Comparison of ENCODE assay signal across 11 cellular contexts in the genomic region with DNA sequence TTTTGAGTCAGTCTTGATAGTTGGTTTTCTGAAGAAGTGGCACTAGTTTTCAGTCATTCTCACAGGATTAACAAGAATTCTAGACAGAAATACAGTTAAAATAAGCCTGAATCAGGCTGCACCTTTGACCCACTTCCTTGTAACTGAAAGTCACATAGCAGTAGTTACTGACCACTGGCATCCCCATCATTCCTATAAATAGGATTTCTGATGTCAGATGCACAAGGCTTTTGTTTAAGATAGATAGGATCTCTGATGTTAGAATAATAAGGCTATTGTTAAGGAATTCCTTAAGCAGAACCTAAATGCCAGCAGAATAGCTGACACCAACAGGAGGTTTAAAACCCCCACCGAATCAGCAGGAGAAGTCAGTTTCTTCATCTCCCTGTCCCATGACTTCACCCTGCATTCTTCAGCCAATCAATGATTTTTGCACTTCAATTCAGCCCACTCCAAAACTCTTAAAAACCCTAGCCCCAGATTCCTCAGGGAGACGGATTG. TPM values are rescaled to one million over a fixed set of nuclear protein-coding genes. Genes with fewer than 3 reads are reported as not detected.
A peak's percentile ranks its signal among the peaks of the same experiment; 100 is the strongest.
DNase-seq lines count a peak whose midpoint lies in the region; ATAC-seq and TF ChIP-seq lines count a peak whose summit lies in the region.
"Had no signal": no experiment of that assay in that cellular context is flagged by ENCODE, and none has a peak within 500 bp of the region (broad histone marks: within the 10 kb centered on the region; RNA-seq: fewer than 3 reads in every experiment).

No MANE protein-coding gene starts in this region.

- H3K4me3 ChIP-seq in SJCRH30 (no peak overlapping the region), skeletal muscle cell (ENCODE audit: low read depth, low read length) (no peak overlapping the region), colonic mucosa (no peak overlapping the region)
- H3K4me3 ChIP-seq: ovary had no signal

- H3K27ac ChIP-seq in SJCRH30 (peak overlapping the region; percentile 76), colonic mucosa (no peak overlapping the region)
- H3K27ac ChIP-seq: ovary had no signal

- H3K36me3 ChIP-seq in SJCRH30 = no peaks in the 10 kb centered on the region
- H3K36me3 ChIP-seq in colonic mucosa = no peaks in the 10 kb centered on the region
- H3K36me3 ChIP-seq: ovary had no signal

- H3K9me3 ChIP-seq in SJCRH30 (replicated peaks) (no peaks in the 10 kb centered on the region), colonic mucosa (no peaks in the 10 kb centered on the region)
- H3K9me3 ChIP-seq: ovary had no signal

- H3K4me1 ChIP-seq in SJCRH30 (peaks cover 21% of the 10 kb centered on the region), colonic mucosa (no peaks in the 10 kb centered on the region)

- no peak for TF ChIP-seq CTCF in colonic mucosa (IDR thresholded peaks at IDR 0.05)

- intact Hi-C loops in colonic mucosa (cut with DNase I) = no loop called here

- no peak overlapping the region for H3K9ac ChIP-seq in colonic mucosa (ENCODE audit: low read depth in 2 of 2, low read length in 2 of 2)

- H3K27me3 ChIP-seq in SJCRH30 (no peaks in the 10 kb centered on the region), colonic mucosa (no peaks in the 10 kb centered on the region)
- H3K27me3 ChIP-seq: ovary had no signal

- DNase-seq in NCI-H526 (lab: John Stamatoyannopoulos, UW) (peak; percentile 9 to 10), NCI-H526 treated with DMSO at 0.1 percent for 48 hours (lab: John Stamatoyannopoulos, UW) (no peak), SJCRH30 (peak; percentile 52 to 74), fibroblast of peridontal ligament (ENCODE audit: extremely low read depth) (peak; percentile 62), skeletal muscle cell (ENCODE audit: low read depth) (peak; percentile 51), colonic mucosa (no peak)
- DNase-seq in stimulated activated naive CD4-positive, alpha-beta T cell (lab: John Stamatoyannopoulos, UW) = no peak
- DNase-seq: NCI-H1930; ovary; stimulated activated CD4-positive, alpha-beta T cell treated with anti-CD3 and anti-CD28 coated beads, Interleukin-2, amount 100 ng/mL, for 48 hours had no signal

- ATAC-seq in HG02798 (IDR thresholded peaks at IDR 0.05; ENCODE audit: poor library complexity, unreplicated experiment) = no peak

RNA-seq across cellular contexts. Expression of a gene that starts 30.6 kb away (rescaled TPM):
- total RNA-seq in SJCRH30 (2014; rRNA removed; shearing (Covaris generic)) = 15.4 and 17.5 TPM in 2 replicates
- 1 to 10 TPM; 5.4 to 7.6 TPM for total RNA-seq in colonic mucosa

RNA-seq across cellular contexts. Expression of a gene that starts 58.0 kb away (rescaled TPM):
- total RNA-seq in SJCRH30 (2014; rRNA removed; shearing (Covaris generic)) = 23.0 and 27.2 TPM in 2 replicates
- 10 to 100 TPM; 45.3 to 55.9 TPM for total RNA-seq in colonic mucosa

Comparison
In these comparisons a context has a peak if more than half of its experiments do, and no peak if none do; other contexts are left out.
1. DNase-seq: peak in NCI-H526 (2 of 2), SJCRH30 (2 of 2), fibroblast of peridontal ligament (single experiment) and skeletal muscle cell (single experiment); none in NCI-H526 treated with DMSO at 0.1 percent for 48 hours (single experiment), stimulated activated naive CD4-positive, alpha-beta T cell (0 of 6) and colonic mucosa (single experiment).